ENCODE assay signal across 23 cellular contexts in the genomic region with DNA sequence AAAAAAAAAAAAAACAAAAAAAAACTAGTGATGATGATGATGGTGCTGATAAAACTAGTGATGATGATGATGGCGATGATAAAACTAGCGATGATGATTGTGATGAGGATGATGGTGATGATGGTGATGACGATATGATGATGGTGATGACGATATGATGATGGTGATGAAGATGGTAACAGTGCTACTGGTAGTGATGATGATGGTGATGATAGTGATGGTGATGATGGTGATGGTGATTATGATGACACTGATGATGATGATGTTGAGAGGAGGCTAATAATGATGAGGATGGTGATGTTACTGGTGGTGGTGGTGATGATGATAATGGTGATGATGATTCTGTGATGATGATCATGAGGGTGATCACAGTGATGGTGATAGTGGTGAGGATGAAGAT.
"Had no signal": no experiment of that assay in that cellular context is flagged by ENCODE, and none has a peak within 500 bp of the region (broad histone marks: within the 10 kb centered on the region; RNA-seq: fewer than 3 reads in every experiment).

No MANE protein-coding gene starts in this region.

- H3K9me3 ChIP-seq: MG63, SK-N-SH had no signal

- FAIRE-seq: RCC 7860 had no signal

- H3K27me3 ChIP-seq: MG63 had no signal

- H3K36me3 ChIP-seq: MG63 had no signal

- DNase-seq: Karpas-422, KG1, MG63, NCI-H1092, NCI-H1105 treated with DMSO at 0.1 percent for 48 hours, NCI-H1417 treated with DMSO at 0.1 percent for 48 hours, NCI-H146, NCI-H1694 treated with DMSO at 0.1 percent for 48 hours, NCI-H1930, NCI-H2081, NCI-H2107, NCI-H226, NCI-H446, NCI-H510A, NCI-H524 treated with DMSO at 0.1 percent for 48 hours, NCI-H69, NCI-H774, Right ventricle myocardium superior, RPMI8226, SK-N-SH, SW 1271, T-helper 1 cell had no signal

- H3K4me2 ChIP-seq: SK-N-SH had no signal

- H3K9ac ChIP-seq: SK-N-SH had no signal

- H3K4me3 ChIP-seq: MG63 had no signal
